In the genomic region with DNA sequence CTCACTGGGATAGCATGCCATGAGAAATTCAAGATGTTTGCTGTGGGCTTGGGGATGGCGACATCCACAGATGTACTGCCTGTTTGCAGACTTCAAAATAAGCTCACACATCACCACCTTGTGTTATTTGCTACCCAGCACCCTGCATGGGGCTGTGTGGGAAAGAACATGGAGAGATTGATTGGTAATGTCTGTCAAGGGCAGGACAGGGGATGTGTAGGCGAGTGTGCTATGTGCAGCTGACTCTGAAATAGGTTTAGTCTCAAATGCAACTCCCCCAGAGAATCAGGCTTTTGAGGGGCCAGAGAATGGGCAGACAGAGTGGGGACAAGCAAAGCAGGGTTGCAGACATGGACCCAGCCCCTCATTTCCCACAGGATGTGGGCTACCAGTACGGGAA, we compare ENCODE assay signal across 38 cellular contexts. TPM values are rescaled to one million over a fixed set of nuclear protein-coding genes. Genes with fewer than 3 reads are reported as not detected.
"Had no signal": no experiment of that assay in that cellular context is flagged by ENCODE, and none has a peak within 500 bp of the region (broad histone marks: within the 10 kb centered on the region; RNA-seq: fewer than 3 reads in every experiment).

No MANE protein-coding gene starts in this region.

- ATAC-seq: activated CD8-positive, alpha-beta memory T cell treated with anti-CD3 and anti-CD28 coated beads, Interleukin-2, amount 10 ng/mL, durations not matched to agents 7 days and 5 days; activated naive CD8-positive, alpha-beta T cell treated with anti-CD3 and anti-CD28 coated beads, Interleukin-2, amount 50 U/mL, for 24 hours; Right ventricle myocardium inferior; SK-N-SH treated with all-trans-retinoic acid at 6 μM for 48 hours; T-cell had no signal

- H2AFZ ChIP-seq: PC-9 had no signal

- H3K27ac ChIP-seq: brain microvascular endothelial cell, PC-9, RWPE1, WERI-Rb-1 had no signal

- H3K4me2 ChIP-seq: PC-9 had no signal

- H3K4me3 ChIP-seq: MG63, PC-9 had no signal

- H3K9me3 ChIP-seq: MG63 had no signal

- DNase-seq: activated CD4-positive, alpha-beta memory T cell treated with anti-CD3 and anti-CD28 coated beads, Interleukin-2, amount 10 ng/mL, durations not matched to agents 7 days and 5 days; activated CD4-positive, alpha-beta T cell treated with anti-CD3 and anti-CD28 coated beads for 1 hour; activated CD4-positive, alpha-beta T cell treated with anti-CD3 and anti-CD28 coated beads for 48 hours; activated CD4-positive, CD25-positive, alpha-beta regulatory T cell; activated CD8-positive, alpha-beta memory T cell treated with anti-CD3 and anti-CD28 coated beads for 24 hours; activated CD8-positive, alpha-beta memory T cell treated with anti-CD3 and anti-CD28 coated beads, Interleukin-2, amount 10 ng/mL, durations not matched to agents 7 days and 5 days; activated CD8-positive, alpha-beta memory T cell treated with anti-CD3 and anti-CD28 coated beads, Interleukin-2, amount 50 U/mL, for 48 hours; activated effector memory CD4-positive, alpha-beta T cell treated with Interleukin-2 at 50 U/mL for 16 hours; activated naive CD4-positive, alpha-beta T cell treated with anti-CD3 and anti-CD28 coated beads, Interleukin-2, amount 10 ng/mL, durations not matched to agents 7 days and 5 days; activated naive CD8-positive, alpha-beta T cell treated with anti-CD3 and anti-CD28 coated beads, Interleukin-2, amount 50 U/mL, for 24 hours; activated T-cell treated with anti-CD3 and anti-CD28 coated beads, Interleukin-2, amount 50 U/mL, for 48 hours; amniotic stem cell; aorta; brain microvascular endothelial cell; central memory CD4-positive, alpha-beta T cell; Kasumi-1; MG63; NCI-H1092; NCI-H1436 treated with DMSO at 0.1 percent for 48 hours; NCI-H1694 treated with DMSO at 0.1 percent for 48 hours; NCI-H2029 treated with DMSO at 0.1 percent for 48 hours; NCI-H2107; NCI-H2171; NCI-H510A; NCI-H526; NCI-H748 treated with DMSO at 0.1 percent for 48 hours; NK-92 treated with Interleukin-12 subunit alpha and Interleukin-12 subunit beta, amount 100 ng/mL, for 24 hours; PC-9; SIG-M5; T-cell; T-helper 2 cell; T1000; WERI-Rb-1 had no signal

- H3K27ac Mint-ChIP-seq: activated CD4-positive, alpha-beta memory T cell treated with anti-CD3 and anti-CD28 coated beads, Interleukin-2, amount 10 ng/mL, durations not matched to agents 7 days and 5 days; activated CD8-positive, alpha-beta memory T cell treated with anti-CD3 and anti-CD28 coated beads, Interleukin-2, amount 10 ng/mL, durations not matched to agents 7 days and 5 days; activated naive CD4-positive, alpha-beta T cell treated with anti-CD3 and anti-CD28 coated beads, Interleukin-2, amount 10 ng/mL, durations not matched to agents 7 days and 5 days; activated naive CD8-positive, alpha-beta T cell; activated naive CD8-positive, alpha-beta T cell treated with anti-CD3 and anti-CD28 coated beads, Interleukin-2, amount 50 U/mL, for 24 hours; T-cell had no signal

- H3K4me1 Mint-ChIP-seq: activated naive CD4-positive, alpha-beta T cell treated with anti-CD3 and anti-CD28 coated beads, Interleukin-2, amount 10 ng/mL, durations not matched to agents 7 days and 5 days; activated naive CD8-positive, alpha-beta T cell treated with anti-CD3 and anti-CD28 coated beads, Interleukin-2, amount 50 U/mL, for 24 hours; T-cell had no signal

- FAIRE-seq: RCC 7860 had no signal

- H3K27me3 Mint-ChIP-seq: activated CD4-positive, alpha-beta memory T cell treated with anti-CD3 and anti-CD28 coated beads, Interleukin-2, amount 10 ng/mL, durations not matched to agents 7 days and 5 days; activated CD8-positive, alpha-beta memory T cell treated with anti-CD3 and anti-CD28 coated beads, Interleukin-2, amount 10 ng/mL, durations not matched to agents 7 days and 5 days; activated naive CD4-positive, alpha-beta T cell treated with anti-CD3 and anti-CD28 coated beads, Interleukin-2, amount 10 ng/mL, durations not matched to agents 7 days and 5 days; activated naive CD8-positive, alpha-beta T cell; activated naive CD8-positive, alpha-beta T cell treated with anti-CD3 and anti-CD28 coated beads, Interleukin-2, amount 50 U/mL, for 24 hours; T-cell had no signal

- H3K9me3 Mint-ChIP-seq: activated CD4-positive, alpha-beta memory T cell treated with anti-CD3 and anti-CD28 coated beads, Interleukin-2, amount 10 ng/mL, durations not matched to agents 7 days and 5 days; activated naive CD4-positive, alpha-beta T cell treated with anti-CD3 and anti-CD28 coated beads, Interleukin-2, amount 10 ng/mL, durations not matched to agents 7 days and 5 days; activated naive CD8-positive, alpha-beta T cell treated with anti-CD3 and anti-CD28 coated beads, Interleukin-2, amount 50 U/mL, for 24 hours; T-cell had no signal

- H3K27me3 ChIP-seq: brain microvascular endothelial cell, MG63 had no signal

- H3K4me3 Mint-ChIP-seq: activated CD4-positive, alpha-beta memory T cell treated with anti-CD3 and anti-CD28 coated beads, Interleukin-2, amount 10 ng/mL, durations not matched to agents 7 days and 5 days; activated CD8-positive, alpha-beta memory T cell treated with anti-CD3 and anti-CD28 coated beads, Interleukin-2, amount 10 ng/mL, durations not matched to agents 7 days and 5 days; activated naive CD4-positive, alpha-beta T cell treated with anti-CD3 and anti-CD28 coated beads, Interleukin-2, amount 10 ng/mL, durations not matched to agents 7 days and 5 days; activated naive CD8-positive, alpha-beta T cell; activated naive CD8-positive, alpha-beta T cell treated with anti-CD3 and anti-CD28 coated beads, Interleukin-2, amount 50 U/mL, for 24 hours; T-cell had no signal

RNA-seq across cellular contexts. Expression of gene CAMSAP3, which starts 35.4 kb away (rescaled TPM):
- total RNA-seq: aorta had no signal
